ENCODE assay signal across 1 cellular context in genomic region chr2:61535449-61535848, GRCh38.
TF ChIP-seq lines count a peak whose summit lies in the region.

No MANE protein-coding gene starts in this region.

TF ChIP-seq in K562, 482 proteins besides CTCF, POLR2A, EP300 and RAD21 (continued from another document):
- TF ChIP-seq, protein P1, sequence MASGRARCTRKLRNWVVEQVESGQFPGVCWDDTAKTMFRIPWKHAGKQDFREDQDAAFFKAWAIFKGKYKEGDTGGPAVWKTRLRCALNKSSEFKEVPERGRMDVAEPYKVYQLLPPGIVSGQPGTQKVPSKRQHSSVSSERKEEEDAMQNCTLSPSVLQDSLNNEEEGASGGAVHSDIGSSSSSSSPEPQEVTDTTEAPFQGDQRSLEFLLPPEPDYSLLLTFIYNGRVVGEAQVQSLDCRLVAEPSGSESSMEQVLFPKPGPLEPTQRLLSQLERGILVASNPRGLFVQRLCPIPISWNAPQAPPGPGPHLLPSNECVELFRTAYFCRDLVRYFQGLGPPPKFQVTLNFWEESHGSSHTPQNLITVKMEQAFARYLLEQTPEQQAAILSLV (tag; IDR thresholded peaks at IDR 0.05): no peak
- TF ChIP-seq CHD4 (IDR thresholded peaks at IDR 0.05; ENCODE audit: insufficient read depth, insufficient replicate concordance, low read depth, low read length, poor library complexity, severe bottlenecking) (no peak), NCOR1 (IDR thresholded peaks at IDR 0.05) (no peak), U2AF2 (optimal IDR thresholded peaks at IDR 0.05; ENCODE audit: low read depth, low read length) (no peak), MLLT1 (IDR thresholded peaks at IDR 0.05) (no peak), FOS (IDR thresholded peaks at IDR 0.05; ENCODE audit: extremely low read depth, insufficient read length) (no peak), POU5F1 (IDR thresholded peaks at IDR 0.05; ENCODE audit: borderline replicate concordance, low read depth, low read length, partially characterized antibody) (no peak), POLR3G (IDR thresholded peaks at IDR 0.05; ENCODE audit: extremely low read depth, insufficient read length, insufficient replicate concordance) (no peak), ZBTB11 (CRISPR knock-in tag; IDR thresholded peaks at IDR 0.05) (no peak), TAF1 (IDR thresholded peaks at IDR 0.05; ENCODE audit: control insufficient read depth, extremely low read depth, insufficient read depth, low read length, severe bottlenecking) (no peak), ZNF263 (CRISPR knock-in tag; IDR thresholded peaks at IDR 0.05; ENCODE audit: borderline replicate concordance) (no peak)
- TF ChIP-seq, protein P2, sequence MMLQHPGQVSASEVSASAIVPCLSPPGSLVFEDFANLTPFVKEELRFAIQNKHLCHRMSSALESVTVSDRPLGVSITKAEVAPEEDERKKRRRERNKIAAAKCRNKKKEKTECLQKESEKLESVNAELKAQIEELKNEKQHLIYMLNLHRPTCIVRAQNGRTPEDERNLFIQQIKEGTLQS (IDR thresholded peaks at IDR 0.05): peak; percentile 86
- TF ChIP-seq, protein P2 (CRISPR knock-in tag; conservative IDR thresholded peaks at IDR 0.05): no peak
